ENCODE assay signal across 12 cellular contexts in genomic region chr4:69697536-69697935, GRCh38. TPM values are rescaled to one million over a fixed set of nuclear protein-coding genes. Genes with fewer than 3 reads are reported as not detected.
"Had no signal": no experiment of that assay in that cellular context is flagged by ENCODE, and none has a peak within 500 bp of the region (broad histone marks: within the 10 kb centered on the region; RNA-seq: fewer than 3 reads in every experiment).

No MANE protein-coding gene starts in this region.

- H3K9me3 ChIP-seq: HAP-1 had no signal

- H3K4me3 Mint-ChIP-seq: HFFc6 had no signal

- H3K27ac ChIP-seq: GM23248 had no signal

- FAIRE-seq: HTR-8/SVneo, K562 had no signal

- DNase-seq: GM23248, GOT3, H7, HFFc6, IMR-90, KG1 had no signal

- H3K9ac ChIP-seq: GM23248 had no signal

- ATAC-seq: HCT116, K562 had no signal

- H2AFZ ChIP-seq: GM23248 had no signal

- H3K27ac Mint-ChIP-seq: HFFc6 had no signal

- H3K36me3 ChIP-seq: HAP-1 had no signal

- H3K4me1 ChIP-seq: HAP-1 had no signal

- H3K4me3 ChIP-seq: GM23248, HAP-1, K562 had no signal

RNA-seq across cellular contexts. Expression of gene UGT2A1, which starts 44.5 kb away (rescaled TPM):
- total RNA-seq: GM23248, H4, HFFc6, HT-29, IMR-90, K562 had no signal
- polyA plus RNA-seq: GM23248, IMR-90 had no signal

RNA-seq across cellular contexts. Expression of gene UGT2A2, which starts 58.1 kb away (rescaled TPM):
- total RNA-seq: GM23248, H4, HFFc6, HT-29, IMR-90, K562 had no signal
- polyA plus RNA-seq: GM23248, IMR-90, K562 had no signal
